ENCODE assay signal across 17 cellular contexts in genomic region chr2:240247868-240248820, GRCh38.
A peak's percentile ranks its signal among the peaks of the same experiment; 100 is the strongest.
DNase-seq lines count a peak whose midpoint lies in the region; ATAC-seq and TF ChIP-seq lines count a peak whose summit lies in the region.
"Had no signal": no experiment of that assay in that cellular context is flagged by ENCODE, and none has a peak within 500 bp of the region (broad histone marks: within the 10 kb centered on the region; RNA-seq: fewer than 3 reads in every experiment).

No MANE protein-coding gene starts in this region.

- POLR2A ChIA-PET in HEK293 (lab: Yijun Ruan, JAX): interaction anchor here (0.7 kb wide), 1 partner anchor 79 kb away, joined by 3 read pairs; no protein-coding TSS in a partner anchor

- H3K4ac ChIP-seq in mesenchymal stem cell (ENCODE audit: low read depth in 1 of 2, low read length in 2 of 2): no peak overlapping the region

- no peak overlapping the region for H2BK5ac ChIP-seq in mesenchymal stem cell (ENCODE audit: low read depth, low read length, poor library complexity, severe bottlenecking)

- H3K4me3 ChIP-seq in HEK293 (ENCODE audit: low read depth, low read length) (no peak overlapping the region), mesenchymal stem cell (ENCODE audit: insufficient read depth in 1 of 2, low read depth in 1 of 2, low read length in 2 of 2) (no peak overlapping the region), stomach (no peak overlapping the region)
- H3K4me3 ChIP-seq: cardiac muscle cell, SJSA1 had no signal

- H3K27me3 Mint-ChIP-seq in activated CD8-positive, alpha-beta memory T cell treated with anti-CD3 and anti-CD28 coated beads, Interleukin-2, amount 10 ng/mL, durations not matched to agents 7 days and 5 days: no peaks in the 10 kb centered on the region
- peaks cover 7% of the 10 kb centered on the region for H3K27me3 Mint-ChIP-seq in Calu3 (ENCODE audit: unreplicated experiment)

- H2BK120ac ChIP-seq in mesenchymal stem cell (ENCODE audit: low read depth, low read length): no peak overlapping the region

- no peak for TF ChIP-seq EP300 in stomach (IDR thresholded peaks at IDR 0.05)

- H3K4me2 ChIP-seq in mesenchymal stem cell (ENCODE audit: low read length, poor library complexity, severe bottlenecking): no peak overlapping the region

- H3K4me1 ChIP-seq in HEK293 (ENCODE audit: control insufficient read depth, insufficient read depth, low read length): peaks cover 4% of the 10 kb centered on the region; the same call in 1 of the 2 replicates
- peaks cover 1% of the 10 kb centered on the region for H3K4me1 ChIP-seq in mesenchymal stem cell (ENCODE audit: control insufficient read depth, insufficient read depth, low read depth, low read length)
- peaks cover 18 to 28% (median 24%) of the 10 kb centered on the region in 4 donors for H3K4me1 ChIP-seq in stomach
- H3K4me1 ChIP-seq: parathyroid adenoma had no signal

- H3K27ac ChIP-seq in HEK293 (ENCODE audit: extremely low read depth, low read depth, low read length) (no peak overlapping the region), mesenchymal stem cell (ENCODE audit: low read length, poor library complexity, severe bottlenecking) (no peak overlapping the region), stomach (peak overlapping the region in 1 of 5 donors; percentile 74)
- H3K27ac ChIP-seq: cardiac muscle cell, parathyroid adenoma, SJSA1 had no signal

- ATAC-seq in activated CD8-positive, alpha-beta memory T cell treated with anti-CD3 and anti-CD28 coated beads, Interleukin-2, amount 10 ng/mL, durations not matched to agents 7 days and 5 days: no peak
- ATAC-seq in GM21576 (IDR thresholded peaks at IDR 0.05; ENCODE audit: unreplicated experiment): no peak
- ATAC-seq: stimulated activated naive CD8-positive, alpha-beta T cell treated with anti-CD3 and anti-CD28 coated beads, Interleukin-15, Interleukin-2, amounts not matched to agents 100 U/mL and 50 U/mL, for 24 hours had no signal

- no peaks in the 10 kb centered on the region for H3K9me3 Mint-ChIP-seq in activated CD8-positive, alpha-beta memory T cell treated with anti-CD3 and anti-CD28 coated beads, Interleukin-2, amount 10 ng/mL, durations not matched to agents 7 days and 5 days (ENCODE audit: low read depth)
- H3K9me3 Mint-ChIP-seq in Calu3 (ENCODE audit: low read depth, unreplicated experiment): no peaks in the 10 kb centered on the region

- BruUV-seq in Calu3 (replicated peaks; lab: Mats Ljungman, UMichigan): no TSS peak

- H3K36me3 Mint-ChIP-seq in activated CD8-positive, alpha-beta memory T cell treated with anti-CD3 and anti-CD28 coated beads, Interleukin-2, amount 10 ng/mL, durations not matched to agents 7 days and 5 days: no peaks in the 10 kb centered on the region
- peaks cover 5% of the 10 kb centered on the region for H3K36me3 Mint-ChIP-seq in Calu3 (ENCODE audit: insufficient read depth, unreplicated experiment)

- H3K36me3 ChIP-seq in HEK293 (ENCODE audit: control insufficient read depth in 2 of 2, insufficient read depth in 1 of 2, low read length in 2 of 2) (no peaks in the 10 kb centered on the region), mesenchymal stem cell (ENCODE audit: control insufficient read depth in 1 of 2, insufficient read depth in 2 of 2, low read depth in 1 of 2, low read length in 2 of 2) (no peaks in the 10 kb centered on the region), stomach (no peaks in the 10 kb centered on the region)
- H3K36me3 ChIP-seq: cardiac muscle cell, SJSA1 had no signal

- CTCF ChIA-PET in activated CD8-positive, alpha-beta memory T cell treated with anti-CD3 and anti-CD28 coated beads, Interleukin-2, amount 10 ng/mL, durations not matched to agents 7 days and 5 days (lab: Charles Lee): no interaction called here
- CTCF ChIA-PET in HEK293 (lab: Yijun Ruan, JAX): no interaction called here
- CTCF ChIA-PET in Calu3 (lab: Charles Lee): no interaction called here

- H2AFZ ChIP-seq in mesenchymal stem cell (ENCODE audit: low read depth, low read length): no peak overlapping the region
- H2AFZ ChIP-seq: parathyroid adenoma had no signal

- no peaks in the 10 kb centered on the region for H3K9me3 ChIP-seq in HEK293 (ENCODE audit: control insufficient read depth, insufficient read depth, low read depth, low read length)
- H3K9me3 ChIP-seq in mesenchymal stem cell (ENCODE audit: control insufficient read depth, low read length): no peaks in the 10 kb centered on the region
- H3K9me3 ChIP-seq in stomach: no peaks in the 10 kb centered on the region
- H3K9me3 ChIP-seq: SJSA1 had no signal

- intact Hi-C loops in stomach (cut with DNase I; ENCODE audit: low total_unique reads) (no loop called here), Calu3 (cut with micrococcal nuclease; ENCODE audit: unreplicated experiment) (no loop called here)

- H3K9ac ChIP-seq in mesenchymal stem cell (ENCODE audit: low read length): no peak overlapping the region
- H3K9ac ChIP-seq: parathyroid adenoma had no signal

- H2BK15ac ChIP-seq in mesenchymal stem cell (ENCODE audit: low read depth, poor library complexity, severe bottlenecking): no peak overlapping the region

- H3K14ac ChIP-seq in mesenchymal stem cell (ENCODE audit: low read length in 2 of 2): no peak overlapping the region

- H3K4me3 Mint-ChIP-seq in activated CD8-positive, alpha-beta memory T cell treated with anti-CD3 and anti-CD28 coated beads, Interleukin-2, amount 10 ng/mL, durations not matched to agents 7 days and 5 days: no peak overlapping the region
- H3K4me3 Mint-ChIP-seq in Calu3 (ENCODE audit: low read depth, unreplicated experiment): no peak overlapping the region

- H3K4me1 Mint-ChIP-seq in activated CD8-positive, alpha-beta memory T cell treated with anti-CD3 and anti-CD28 coated beads, Interleukin-2, amount 10 ng/mL, durations not matched to agents 7 days and 5 days: no peaks in the 10 kb centered on the region
- H3K4me1 Mint-ChIP-seq in Calu3 (ENCODE audit: low read depth, unreplicated experiment): peaks cover 7% of the 10 kb centered on the region

- no peak overlapping the region for H2AK5ac ChIP-seq in mesenchymal stem cell (ENCODE audit: low read length, severe bottlenecking)

- 84% methylated on average over 18 of the region's 18 CpGs for WGBS in mesenchymal stem cell
- WGBS in stomach, 5 donors: 66 to 81% (median 76%) methylated on average over 12 to 18 of the region's 18 CpGs

- DNase-seq in activated CD8-positive, alpha-beta memory T cell treated with anti-CD3 and anti-CD28 coated beads for 24 hours: peak; percentile 38
- DNase-seq in activated CD8-positive, alpha-beta memory T cell treated with anti-CD3 and anti-CD28 coated beads, Interleukin-2, amount 10 ng/mL, durations not matched to agents 7 days and 5 days: no peak
- DNase-seq in mesenchymal stem cell (no peak), stomach (peak; percentile 22), Calu3 (no peak), dermis blood vessel endothelial cell (no peak)
- DNase-seq: effector memory CD4-positive, alpha-beta T cell; hippocampal formation; MM.1S; NCI-H1930; stimulated activated naive CD8-positive, alpha-beta T cell treated with anti-CD3 and anti-CD28 coated beads, Interleukin-15, Interleukin-2, amounts not matched to agents 100 U/mL and 50 U/mL, for 24 hours; T1000 had no signal

- no peak overlapping the region for H3K27ac Mint-ChIP-seq in activated CD8-positive, alpha-beta memory T cell treated with anti-CD3 and anti-CD28 coated beads, Interleukin-2, amount 10 ng/mL, durations not matched to agents 7 days and 5 days
- H3K27ac Mint-ChIP-seq in Calu3 (ENCODE audit: unreplicated experiment): no peak overlapping the region

- peaks cover 0 to 43% of the 10 kb centered on the region in 2 experiments for H3K27me3 ChIP-seq in mesenchymal stem cell (ENCODE audit: control insufficient read depth in 1 of 2, insufficient read depth in 1 of 2, low read length in 2 of 2)
- peaks cover 0 to 8% (median under 1%) of the 10 kb centered on the region in 3 donors for H3K27me3 ChIP-seq in stomach
- H3K27me3 ChIP-seq: cardiac muscle cell, SJSA1 had no signal

- TF ChIP-seq CTCF in HEK293 (tag by site-specific recombination; IDR thresholded peaks at IDR 0.05) (no peak), stomach (IDR thresholded peaks at IDR 0.05) (no peak), Calu3 (IDR thresholded peaks at IDR 0.05; ENCODE audit: unreplicated experiment) (no peak)

- TF ChIP-seq POLR2A in stomach (IDR thresholded peaks at IDR 0.05): no peak

- H3K23ac ChIP-seq in mesenchymal stem cell (ENCODE audit: low read length in 2 of 2): no peak overlapping the region

- no peak overlapping the region for H2BK12ac ChIP-seq in mesenchymal stem cell (ENCODE audit: low read length in 2 of 2)

- H3K79me1 ChIP-seq in mesenchymal stem cell (replicated peaks; ENCODE audit: low read length, poor library complexity, severe bottlenecking): no peaks in the 10 kb centered on the region

- no peak overlapping the region for H4K91ac ChIP-seq in mesenchymal stem cell (ENCODE audit: low read length)

- H3K18ac ChIP-seq in mesenchymal stem cell (ENCODE audit: low read depth in 1 of 2, low read length in 2 of 2): no peak overlapping the region

- H4K8ac ChIP-seq in mesenchymal stem cell (ENCODE audit: low read length): peak overlapping the region; percentile 53

TF ChIP-seq in HEK293, 187 proteins besides CTCF, POLR2A, EP300 and RAD21:
- TF ChIP-seq ZIC2 (tag by site-specific recombination; IDR thresholded peaks at IDR 0.05) (peak; percentile 57), ZNF692 (tag by site-specific recombination; IDR thresholded peaks at IDR 0.05) (0 out of 2 replicates have a peak, but pooled peaks have one; percentile 27), ZNF354C (tag by site-specific recombination; IDR thresholded peaks at IDR 0.05; ENCODE audit: borderline replicate concordance, low read depth) (no peak)

Comparison
In these comparisons a context has a peak if more than half of its experiments do, and no peak if none do; other contexts are left out.
1. DNase-seq: peak in activated CD8-positive, alpha-beta memory T cell treated with anti-CD3 and anti-CD28 coated beads for 24 hours (single experiment) and stomach (single experiment); none in activated CD8-positive, alpha-beta memory T cell treated with anti-CD3 and anti-CD28 coated beads, Interleukin-2, amount 10 ng/mL, durations not matched to agents 7 days and 5 days (single experiment), mesenchymal stem cell (single experiment), Calu3 (single experiment) and dermis blood vessel endothelial cell (single experiment).